Comparison of ENCODE assay signal across 27 cellular contexts in the genomic region with DNA sequence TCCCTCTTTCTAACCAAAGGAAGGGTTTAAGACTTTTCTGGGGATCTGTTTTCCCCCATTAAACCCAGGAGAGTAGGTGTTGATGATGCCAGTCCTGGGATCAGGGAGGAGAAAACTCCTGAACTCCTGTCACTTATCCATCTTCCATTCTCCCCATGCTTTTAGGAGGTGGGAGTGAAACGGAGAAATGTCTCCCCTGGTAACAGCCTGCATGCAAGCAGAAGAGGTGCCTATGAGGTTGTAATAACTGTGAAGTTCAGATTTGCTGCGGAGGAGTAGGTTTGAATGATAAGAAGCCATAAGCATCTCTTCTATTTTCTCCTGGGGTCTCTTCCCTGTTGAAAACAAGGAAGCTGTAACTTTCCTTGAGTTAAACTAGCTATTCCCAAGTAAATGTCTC.
A peak's percentile ranks its signal among the peaks of the same experiment; 100 is the strongest.
DNase-seq lines count a peak whose midpoint lies in the region; ATAC-seq, FAIRE-seq and TF ChIP-seq lines count a peak whose summit lies in the region.
"Had no signal": no experiment of that assay in that cellular context is flagged by ENCODE, and none has a peak within 500 bp of the region (broad histone marks: within the 10 kb centered on the region; RNA-seq: fewer than 3 reads in every experiment).

No MANE protein-coding gene starts in this region.

- no peaks in the 10 kb centered on the region for H3K9me3 Mint-ChIP-seq in nephron
- no peaks in the 10 kb centered on the region for H3K9me3 Mint-ChIP-seq in neural progenitor cell
- H3K9me3 Mint-ChIP-seq in activated naive CD8-positive, alpha-beta T cell treated with anti-CD3 and anti-CD28 coated beads, Interleukin-2, amount 50 U/mL, for 24 hours = no peaks in the 10 kb centered on the region

- H3K4me3 Mint-ChIP-seq in nephron = no peak overlapping the region
- H3K4me3 Mint-ChIP-seq in neural progenitor cell = no peak overlapping the region
- H3K4me3 Mint-ChIP-seq in activated naive CD8-positive, alpha-beta T cell treated with anti-CD3 and anti-CD28 coated beads, Interleukin-2, amount 50 U/mL, for 24 hours = no peak overlapping the region
- H3K4me3 Mint-ChIP-seq: CD14-positive monocyte; CD4-positive, alpha-beta memory T cell; CD4-positive, CD25-positive, alpha-beta regulatory T cell; CD8-positive, alpha-beta memory T cell had no signal

- no peak for FAIRE-seq in H1 (lab: Jason Lieb, UNC)
- FAIRE-seq: A204.1, GM12891, GM19239 had no signal

- H3F3A ChIP-seq in neural progenitor cell (ENCODE audit: low read depth) = peaks cover 5% of the 10 kb centered on the region

- H4K20me1 ChIP-seq in H1 (replicated peaks in 1 of 2; ENCODE audit: control insufficient read depth in 1 of 2, insufficient read depth in 2 of 2, low read length in 2 of 2) (no peaks in the 10 kb centered on the region), neural progenitor cell (ENCODE audit: low read depth) (no peaks in the 10 kb centered on the region)
- H4K20me1 ChIP-seq: BLaER1 had no signal

- H2BK20ac ChIP-seq in H1 (ENCODE audit: low read length) = no peak overlapping the region

- H3K4me1 Mint-ChIP-seq in nephron = peaks cover 31% of the 10 kb centered on the region
- H3K4me1 Mint-ChIP-seq in neural progenitor cell = peaks cover 12% of the 10 kb centered on the region
- no peaks in the 10 kb centered on the region for H3K4me1 Mint-ChIP-seq in activated naive CD8-positive, alpha-beta T cell treated with anti-CD3 and anti-CD28 coated beads, Interleukin-2, amount 50 U/mL, for 24 hours
- H3K4me1 Mint-ChIP-seq: CD14-positive monocyte; CD4-positive, alpha-beta memory T cell; CD4-positive, CD25-positive, alpha-beta regulatory T cell; CD8-positive, alpha-beta memory T cell had no signal

- H3K4ac ChIP-seq in H1 (replicated peaks; ENCODE audit: insufficient read length, low read depth, low read length) = no peak overlapping the region

- no peak for TF ChIP-seq RAD21 in H1 (IDR thresholded peaks at IDR 0.05 in 1 of 2, conservative IDR thresholded peaks at IDR 0.05 in 1 of 2; ENCODE audit: low read depth in 2 of 2, low read length in 2 of 2)

- H3K36me3 Mint-ChIP-seq in nephron (ENCODE audit: low read depth) (no peaks in the 10 kb centered on the region), neural progenitor cell (no peaks in the 10 kb centered on the region)
- no peaks in the 10 kb centered on the region for H3K36me3 Mint-ChIP-seq in activated naive CD8-positive, alpha-beta T cell treated with anti-CD3 and anti-CD28 coated beads, Interleukin-2, amount 50 U/mL, for 24 hours (ENCODE audit: low read depth)
- H3K36me3 Mint-ChIP-seq: CD14-positive monocyte; CD4-positive, alpha-beta memory T cell; CD4-positive, CD25-positive, alpha-beta regulatory T cell; CD8-positive, alpha-beta memory T cell had no signal

- H3K14ac ChIP-seq in H1 (ENCODE audit: insufficient read length) = no peak overlapping the region

- TF ChIP-seq CTCF in H1 (IDR thresholded peaks at IDR 0.05; ENCODE audit: control extremely low read depth in 1 of 3, insufficient read depth in 1 of 3, low read depth in 1 of 3, low read length in 3 of 3) = no peak
- no peak for TF ChIP-seq CTCF in nephron (IDR thresholded peaks at IDR 0.05; ENCODE audit: unreplicated experiment in 3 of 3)
- TF ChIP-seq CTCF in neural progenitor cell (IDR thresholded peaks at IDR 0.05) = no peak

- H3K18ac ChIP-seq in H1 (ENCODE audit: extremely low read depth, low read length) = no peak overlapping the region

- H3K36me3 ChIP-seq in H1 (ENCODE audit: control insufficient read depth in 2 of 4, insufficient read depth in 4 of 4, low read length in 3 of 4) (no peaks in the 10 kb centered on the region), neural progenitor cell (no peaks in the 10 kb centered on the region), H7 (replicated peaks; ENCODE audit: control insufficient read depth, insufficient read depth, low read length) (no peaks in the 10 kb centered on the region)
- H3K36me3 ChIP-seq: BE2C, BLaER1 had no signal

- no peak overlapping the region for H3K4me3 ChIP-seq in H1 (ENCODE audit: extremely low read depth in 1 of 4, insufficient read depth in 2 of 4, low read depth in 3 of 4, low read length in 4 of 4)
- no peak overlapping the region for H3K4me3 ChIP-seq in neural progenitor cell
- H3K4me3 ChIP-seq in H7 (ENCODE audit: insufficient read depth, low read depth, low read length) = no peak overlapping the region
- H3K4me3 ChIP-seq: BLaER1 had no signal

- H2BK5ac ChIP-seq in H1 (ENCODE audit: low read depth, low read length) = no peak overlapping the region

- TF ChIP-seq POLR2A in H1 (IDR thresholded peaks at IDR 0.05; ENCODE audit: control extremely low read depth in 1 of 2, low read depth in 2 of 2, low read length in 2 of 2) = no peak

- ATAC-seq in activated naive CD8-positive, alpha-beta T cell treated with anti-CD3 and anti-CD28 coated beads, Interleukin-2, amount 50 U/mL, for 24 hours = no peak

- H4K8ac ChIP-seq in H1 (ENCODE audit: extremely low read depth, insufficient read depth, low read length) = no peak overlapping the region

- POLR2A ChIA-PET in H1 (lab: Charles Lee; ENCODE audit: partially characterized antibody) = no interaction called here

- no peak overlapping the region for H2BK12ac ChIP-seq in H1 (ENCODE audit: low read depth, low read length)

- intact Hi-C loops in posterior cingulate gyrus (cut with DNase I) = no loop called here

- peaks cover 16% of the 10 kb centered on the region for H3K27me3 Mint-ChIP-seq in nephron (ENCODE audit: low read depth)
- peaks cover 7% of the 10 kb centered on the region for H3K27me3 Mint-ChIP-seq in neural progenitor cell (ENCODE audit: insufficient read depth, low read depth)
- peaks cover 13% of the 10 kb centered on the region for H3K27me3 Mint-ChIP-seq in activated naive CD8-positive, alpha-beta T cell treated with anti-CD3 and anti-CD28 coated beads, Interleukin-2, amount 50 U/mL, for 24 hours
- H3K27me3 Mint-ChIP-seq: CD4-positive, CD25-positive, alpha-beta regulatory T cell had no signal

- no peak overlapping the region for H2BK15ac ChIP-seq in H1 (ENCODE audit: low read length)

- no peak overlapping the region for H3K23ac ChIP-seq in H1 (ENCODE audit: insufficient read length)

- H3K27ac Mint-ChIP-seq in nephron (peak overlapping the region in 2 of 3 experiments; percentile 49 to 50), neural progenitor cell (no peak overlapping the region)
- H3K27ac Mint-ChIP-seq in activated naive CD8-positive, alpha-beta T cell treated with anti-CD3 and anti-CD28 coated beads, Interleukin-2, amount 50 U/mL, for 24 hours = no peak overlapping the region
- H3K27ac Mint-ChIP-seq: CD4-positive, alpha-beta memory T cell; CD4-positive, CD25-positive, alpha-beta regulatory T cell; CD8-positive, alpha-beta memory T cell had no signal

- no peak overlapping the region for H4K91ac ChIP-seq in H1 (replicated peaks; ENCODE audit: insufficient read length, low read length)

- no peak overlapping the region for H3K9ac ChIP-seq in H1 (replicated peaks in 1 of 4; ENCODE audit: extremely low read depth in 1 of 4, low read depth in 3 of 4, low read length in 3 of 4)
- no peak overlapping the region for H3K9ac ChIP-seq in neural progenitor cell
- H3K9ac ChIP-seq: BLaER1 had no signal

- DNase-seq in H1 (ENCODE audit: low read depth in 1 of 2, low spot score in 2 of 2) (no peak), neural progenitor cell (ENCODE audit: low spot score) (no peak), H7 (no peak), posterior cingulate gyrus (no peak), kidney glomerular epithelial cell (lab: John Stamatoyannopoulos, UW) (no peak)
- no peak for DNase-seq in activated naive CD8-positive, alpha-beta T cell treated with anti-CD3 and anti-CD28 coated beads, Interleukin-2, amount 50 U/mL, for 24 hours
- DNase-seq: 8988T; ACHN; BE2C; C1 segment of cervical spinal cord; CD4-positive, alpha-beta memory T cell; CD4-positive, CD25-positive, alpha-beta regulatory T cell; CD8-positive, alpha-beta memory T cell; COR-L47; DMS 273 treated with DMSO at 0.1 percent for 48 hours; DMS153; DMS53; DMS79; DND-41; EL; GDM1 had no signal

- no peak overlapping the region for H3K56ac ChIP-seq in H1 (replicated peaks; ENCODE audit: insufficient read length, low read depth, low read length)

- H3K79me2 ChIP-seq in H1 (ENCODE audit: control insufficient read depth in 1 of 2, insufficient read depth in 2 of 2, low read length in 2 of 2) (no peaks in the 10 kb centered on the region), neural progenitor cell (ENCODE audit: low read depth) (no peaks in the 10 kb centered on the region)

- H2AFZ ChIP-seq in H1 (ENCODE audit: low read length) (0 out of 2 replicates have a peak overlapping the region, but pooled peaks have one; percentile 0), neural progenitor cell (replicated peaks) (peak overlapping the region; percentile 37)

- CTCF ChIA-PET in H1 (lab: Charles Lee; ENCODE audit: partially characterized antibody) = interaction anchor here (0.5 kb wide), 1 partner anchor 70 kb away, joined by 3 read pairs; no protein-coding TSS in a partner anchor

- no peaks in the 10 kb centered on the region for H3K23me2 ChIP-seq in H1 (ENCODE audit: low read depth, low read length)

- 83% methylated on average over 2 of the region's 2 CpGs; no CpG with 5 or more reads in 1 of the 2 experiments for WGBS in H1 (ENCODE audit: extremely low coverage in 1 of 2, insufficient coverage in 1 of 2, insufficient read length in 1 of 2, insufficient replicate concordance in 2 of 2, low coverage in 1 of 2, low lambda C conversion rate in 2 of 2, missing lambda C conversion rate in 1 of 2), 2 experiments

- H3K27me3 ChIP-seq in H1 (replicated peaks in 1 of 4; ENCODE audit: control insufficient read depth in 3 of 4, extremely low read depth in 1 of 4, insufficient read depth in 3 of 4, low read length in 3 of 4) = no peaks in the 10 kb centered on the region
- no peaks in the 10 kb centered on the region for H3K27me3 ChIP-seq in neural progenitor cell
- no peaks in the 10 kb centered on the region for H3K27me3 ChIP-seq in H7 (ENCODE audit: control insufficient read depth, insufficient read depth, low read length)
- H3K27me3 ChIP-seq: BLaER1 had no signal

- no peaks in the 10 kb centered on the region for H3K79me1 ChIP-seq in H1 (ENCODE audit: low read depth, low read length)

- H2BK120ac ChIP-seq in H1 (replicated peaks; ENCODE audit: low read depth, low read length) = no peak overlapping the region

- no peak overlapping the region for H3K4me2 ChIP-seq in H1 (ENCODE audit: insufficient read depth in 1 of 2, low read depth in 2 of 2, low read length in 2 of 2)
- H3K4me2 ChIP-seq in neural progenitor cell = no peak overlapping the region
- H3K4me2 ChIP-seq: BLaER1 had no signal

- H3K4me1 ChIP-seq in H1 (replicated peaks in 1 of 4; ENCODE audit: control insufficient read depth in 3 of 4, insufficient read depth in 4 of 4, low read length in 3 of 4) (no peaks in the 10 kb centered on the region), neural progenitor cell (peaks cover 16% of the 10 kb centered on the region)
- H3K4me1 ChIP-seq: BE2C, BLaER1 had no signal

- no peak for TF ChIP-seq EP300 in H1 (IDR thresholded peaks at IDR 0.05; ENCODE audit: borderline replicate concordance in 1 of 2, low read depth in 2 of 2, low read length in 2 of 2)

- H3K9me3 ChIP-seq in H1 (ENCODE audit: insufficient read depth in 2 of 2, low read depth in 1 of 2, low read length in 1 of 2) (no peaks in the 10 kb centered on the region), neural progenitor cell (ENCODE audit: low read depth) (no peaks in the 10 kb centered on the region)
- H3K9me3 ChIP-seq: BE2C, BLaER1 had no signal

- H3K27ac ChIP-seq in H1 (ENCODE audit: low read depth, low read length) (no peak overlapping the region), neural progenitor cell (no peak overlapping the region)
- H3K27ac ChIP-seq: BLaER1 had no signal

- no peak overlapping the region for H4K5ac ChIP-seq in H1 (ENCODE audit: insufficient read length, low read depth, low read length)

- H2AK5ac ChIP-seq in H1 (ENCODE audit: low read depth, low read length) = no peak overlapping the region

Comparison
In these comparisons a context has a peak if more than half of its experiments do, and no peak if none do; other contexts are left out.
1. H3K27ac Mint-ChIP-seq: peak in nephron (2 of 3); none in neural progenitor cell (single experiment) and activated naive CD8-positive, alpha-beta T cell treated with anti-CD3 and anti-CD28 coated beads, Interleukin-2, amount 50 U/mL, for 24 hours (single experiment).